ENCODE assay signal across 21 cellular contexts in genomic region chr20:38866265-38867061, GRCh38.
DNase-seq lines count a peak whose midpoint lies in the region; ATAC-seq and TF ChIP-seq lines count a peak whose summit lies in the region.
"Had no signal": no experiment of that assay in that cellular context is flagged by ENCODE, and none has a peak within 500 bp of the region (broad histone marks: within the 10 kb centered on the region; RNA-seq: fewer than 3 reads in every experiment).

No MANE protein-coding gene starts in this region.

- no peak for ATAC-seq in effector memory CD8-positive, alpha-beta T cell (replicated peaks)
- ATAC-seq in stimulated activated memory B cell treated with anti-CD40 and anti-IgM and Interleukin-4, amounts not matched to agents 10 μg/mL and 1 μg/mL and 100 μg/mL, for 72 hours, result no peak
- ATAC-seq: lower lobe of right lung had no signal

- no peaks in the 10 kb centered on the region for H3K79me2 ChIP-seq in OCI-LY1 (ENCODE audit: insufficient read depth, low read length)

- peaks cover 7% of the 10 kb centered on the region; the same call in 1 of the 2 replicates for H3F3A ChIP-seq in OCI-LY1 (ENCODE audit: insufficient read depth, low read length)

- peaks cover 82% of the 10 kb centered on the region for H3K4me1 ChIP-seq in OCI-LY1 (ENCODE audit: insufficient read depth, low read length, severe bottlenecking)

- H3K27me3 ChIP-seq in OCI-LY1 (ENCODE audit: insufficient read depth, low read length), result no peaks in the 10 kb centered on the region
- H3K27me3 ChIP-seq: ovary had no signal

- peak overlapping the region; percentile 54; the same call in 1 of the 2 replicates for H3K9ac ChIP-seq in OCI-LY1 (ENCODE audit: low read length)

- peak overlapping the region; percentile 92 for H3K27ac ChIP-seq in OCI-LY1 (ENCODE audit: low read depth, low read length, poor library complexity, severe bottlenecking)
- H3K27ac ChIP-seq: lower lobe of right lung, ovary, PC-9, stomach had no signal

- H3K9me3 ChIP-seq in OCI-LY1 (ENCODE audit: low read length), result no peaks in the 10 kb centered on the region
- H3K9me3 ChIP-seq: lower lobe of right lung, ovary had no signal

- H3K9me2 ChIP-seq in OCI-LY1 (ENCODE audit: low read depth, low read length), result no peaks in the 10 kb centered on the region

- H3K9me3 Mint-ChIP-seq in activated naive CD4-positive, alpha-beta T cell treated with anti-CD3 and anti-CD28 coated beads, Interleukin-2, amount 50 U/mL, for 24 hours, result no peaks in the 10 kb centered on the region
- no peaks in the 10 kb centered on the region for H3K9me3 Mint-ChIP-seq in effector memory CD8-positive, alpha-beta T cell
- H3K9me3 Mint-ChIP-seq in stimulated activated memory B cell treated with anti-CD40 and anti-IgM and Interleukin-4, amounts not matched to agents 10 μg/mL and 1 μg/mL and 100 μg/mL, for 72 hours, result no peaks in the 10 kb centered on the region
- H3K9me3 Mint-ChIP-seq: central memory CD8-positive, alpha-beta T cell had no signal

- no peak for TF ChIP-seq CTCF in OCI-LY1 (IDR thresholded peaks at IDR 0.05; ENCODE audit: low read length)

- no peak overlapping the region for H3K4me3 Mint-ChIP-seq in activated naive CD4-positive, alpha-beta T cell treated with anti-CD3 and anti-CD28 coated beads, Interleukin-2, amount 50 U/mL, for 24 hours
- H3K4me3 Mint-ChIP-seq in effector memory CD8-positive, alpha-beta T cell, result no peak overlapping the region
- no peak overlapping the region for H3K4me3 Mint-ChIP-seq in stimulated activated memory B cell treated with anti-CD40 and anti-IgM and Interleukin-4, amounts not matched to agents 10 μg/mL and 1 μg/mL and 100 μg/mL, for 72 hours
- H3K4me3 Mint-ChIP-seq: CD14-positive monocyte; central memory CD8-positive, alpha-beta T cell had no signal

- peaks cover 15% of the 10 kb centered on the region for H3K36me3 ChIP-seq in OCI-LY1 (ENCODE audit: insufficient read depth, low read length)
- H3K36me3 ChIP-seq: lower lobe of right lung, ovary, stomach had no signal

- no peak overlapping the region for H3K4me3 ChIP-seq in OCI-LY1 (ENCODE audit: low read depth, low read length, poor library complexity, severe bottlenecking)
- H3K4me3 ChIP-seq: lower lobe of right lung, ovary, PC-9, stomach had no signal

- H3K4me1 Mint-ChIP-seq in activated naive CD4-positive, alpha-beta T cell treated with anti-CD3 and anti-CD28 coated beads, Interleukin-2, amount 50 U/mL, for 24 hours, result peaks cover 58% of the 10 kb centered on the region
- peaks cover 40 to 60% of the 10 kb centered on the region in 2 donors for H3K4me1 Mint-ChIP-seq in effector memory CD8-positive, alpha-beta T cell (ENCODE audit: low read depth in 2 of 2)
- H3K4me1 Mint-ChIP-seq in stimulated activated memory B cell treated with anti-CD40 and anti-IgM and Interleukin-4, amounts not matched to agents 10 μg/mL and 1 μg/mL and 100 μg/mL, for 72 hours, result peaks cover 95% of the 10 kb centered on the region

- peaks cover 13% of the 10 kb centered on the region for H3K36me3 Mint-ChIP-seq in activated naive CD4-positive, alpha-beta T cell treated with anti-CD3 and anti-CD28 coated beads, Interleukin-2, amount 50 U/mL, for 24 hours
- peaks cover 48% of the 10 kb centered on the region for H3K36me3 Mint-ChIP-seq in effector memory CD8-positive, alpha-beta T cell (ENCODE audit: insufficient read depth)
- H3K36me3 Mint-ChIP-seq in stimulated activated memory B cell treated with anti-CD40 and anti-IgM and Interleukin-4, amounts not matched to agents 10 μg/mL and 1 μg/mL and 100 μg/mL, for 72 hours, result peaks cover 36% of the 10 kb centered on the region

- peak overlapping the region; percentile 62 for H3K27ac Mint-ChIP-seq in activated naive CD4-positive, alpha-beta T cell treated with anti-CD3 and anti-CD28 coated beads, Interleukin-2, amount 50 U/mL, for 24 hours
- peak overlapping the region; percentile 21 to 85 for H3K27ac Mint-ChIP-seq in effector memory CD8-positive, alpha-beta T cell
- peak overlapping the region; percentile 93 for H3K27ac Mint-ChIP-seq in stimulated activated memory B cell treated with anti-CD40 and anti-IgM and Interleukin-4, amounts not matched to agents 10 μg/mL and 1 μg/mL and 100 μg/mL, for 72 hours

- H4K20me1 ChIP-seq in OCI-LY1 (ENCODE audit: insufficient read depth, low read length), result no peaks in the 10 kb centered on the region

- no peak for DNase-seq in activated naive CD4-positive, alpha-beta T cell treated with Interleukin-2 at 50 U/mL for 16 hours
- no peak for DNase-seq in effector memory CD8-positive, alpha-beta T cell
- no peak for DNase-seq in midbrain (lab: John Stamatoyannopoulos, UW)
- no peak for DNase-seq in SHP77 (lab: John Stamatoyannopoulos, UW)
- no peak for DNase-seq in cerebellar nuclear complex (lab: John Stamatoyannopoulos, UW)
- DNase-seq: activated CD4-positive, CD25-positive, alpha-beta regulatory T cell treated with anti-CD3 and anti-CD28 coated beads, Interleukin-2, amount 50 U/mL, for 72 hours; activated gamma-delta T cell treated with Interleukin-2 at 50 U/mL for 16 hours; GF-D8; glutamatergic neuron; lower lobe of right lung; NCI-H1436; NCI-H69; ovary; PC-9; stimulated activated CD4-positive, alpha-beta T cell treated with anti-CD3 and anti-CD28 coated beads, Interleukin-1b, Interleukin-23, amount 100 ng/mL, for 48 hours; stomach had no signal

- no peaks in the 10 kb centered on the region for H3K27me3 Mint-ChIP-seq in activated naive CD4-positive, alpha-beta T cell treated with anti-CD3 and anti-CD28 coated beads, Interleukin-2, amount 50 U/mL, for 24 hours
- H3K27me3 Mint-ChIP-seq in effector memory CD8-positive, alpha-beta T cell, result no peaks in the 10 kb centered on the region
- no peaks in the 10 kb centered on the region for H3K27me3 Mint-ChIP-seq in stimulated activated memory B cell treated with anti-CD40 and anti-IgM and Interleukin-4, amounts not matched to agents 10 μg/mL and 1 μg/mL and 100 μg/mL, for 72 hours
- H3K27me3 Mint-ChIP-seq: central memory CD8-positive, alpha-beta T cell had no signal

- H2AFZ ChIP-seq in OCI-LY1 (ENCODE audit: low read length), result no peak overlapping the region
- H2AFZ ChIP-seq: PC-9 had no signal

- H3K4me2 ChIP-seq in OCI-LY1 (ENCODE audit: low read length), result peak overlapping the region; percentile 2; the same call in 1 of the 2 replicates
- H3K4me2 ChIP-seq: PC-9 had no signal
